In genomic region chr2:202238234-202239197, GRCh38 we compare ENCODE assay signal across 8 cellular contexts. TPM values are rescaled to one million over a fixed set of nuclear protein-coding genes. Genes with fewer than 3 reads are reported as not detected.
DNase-seq lines count a peak whose midpoint lies in the region; ATAC-seq and TF ChIP-seq lines count a peak whose summit lies in the region.

Gene SUMO1 (minus strand): TSS chr2:202238597. CDS start chr2:202238451, 146 bp downstream.

- peak within 1 kb of the TSS; percentile 86 for H3K4me2 ChIP-seq in BLaER1

- H3K4me3 ChIP-seq in BLaER1 (peak within 1 kb of the TSS; percentile 94), coronary artery (peak within 1 kb of the TSS; percentile 98)

- H3K4me1 Mint-ChIP-seq in activated CD4-positive, alpha-beta T cell treated with anti-CD3 and anti-CD28 coated beads, Interleukin-2, amount 10 ng/mL, durations not matched to agents 7 days and 5 days, result peaks cover 31% of the 10 kb centered on the region

- no peaks in the 10 kb centered on the region for H3K27me3 ChIP-seq in BLaER1
- H3K27me3 ChIP-seq in layer of hippocampus (ENCODE audit: control insufficient read depth, insufficient read depth, low read length), result no peaks in the 10 kb centered on the region

- no peaks in the 10 kb centered on the region for H3K27me3 Mint-ChIP-seq in activated CD4-positive, alpha-beta T cell treated with anti-CD3 and anti-CD28 coated beads, Interleukin-2, amount 10 ng/mL, durations not matched to agents 7 days and 5 days

- H3K4me3 Mint-ChIP-seq in activated CD4-positive, alpha-beta T cell treated with anti-CD3 and anti-CD28 coated beads, Interleukin-2, amount 10 ng/mL, durations not matched to agents 7 days and 5 days, result peak within 1 kb of the TSS; percentile 88

- H3K36me3 Mint-ChIP-seq in activated CD4-positive, alpha-beta T cell treated with anti-CD3 and anti-CD28 coated beads, Interleukin-2, amount 10 ng/mL, durations not matched to agents 7 days and 5 days (ENCODE audit: low read depth), result peaks cover 4% of the 10 kb centered on the region

- H3K27ac ChIP-seq in BLaER1 (peak within 1 kb of the TSS; percentile 89), coronary artery (peak within 1 kb of the TSS; percentile 93 to 97), layer of hippocampus (ENCODE audit: low read depth, low read length) (peak within 1 kb of the TSS; percentile 86)

- no peak for TF ChIP-seq CTCF in coronary artery (IDR thresholded peaks at IDR 0.05)

- DNase-seq in NCI-H526 treated with DMSO at 0.1 percent for 48 hours (lab: John Stamatoyannopoulos, UW), result peak; percentile 85
- peak; percentile 95 for DNase-seq in activated CD4-positive, alpha-beta T cell treated with anti-CD3 and anti-CD28 coated beads, Interleukin-2, amount 10 ng/mL, durations not matched to agents 7 days and 5 days
- DNase-seq in coronary artery (ENCODE audit: low spot score), result peak; percentile 89
- DNase-seq in stimulated activated CD4-positive, alpha-beta T cell treated with anti-CD3 and anti-CD28 coated beads, Interleukin-1b, Interleukin-23, amount 100 ng/mL, for 4 hours (ENCODE audit: low read depth in 2 of 2), result peak; percentile 78 to 79

- H3K36me3 ChIP-seq in BLaER1, result peaks cover 11% of the 10 kb centered on the region

- POLR2A ChIA-PET in activated CD4-positive, alpha-beta T cell treated with anti-CD3 and anti-CD28 coated beads, Interleukin-2, amount 10 ng/mL, durations not matched to agents 7 days and 5 days (lab: Charles Lee), result no interaction called here

- peak within 1 kb of the TSS; percentile 96 for H3K9ac ChIP-seq in BLaER1

- no peaks in the 10 kb centered on the region for H3K9me3 ChIP-seq in BLaER1

- H3K4me1 ChIP-seq in BLaER1, result peaks cover 39% of the 10 kb centered on the region

- H3K27ac Mint-ChIP-seq in activated CD4-positive, alpha-beta T cell treated with anti-CD3 and anti-CD28 coated beads, Interleukin-2, amount 10 ng/mL, durations not matched to agents 7 days and 5 days, result peak within 1 kb of the TSS; percentile 97

- CTCF ChIA-PET in activated CD4-positive, alpha-beta T cell treated with anti-CD3 and anti-CD28 coated beads, Interleukin-2, amount 10 ng/mL, durations not matched to agents 7 days and 5 days (lab: Charles Lee), result interaction anchor here (0.6 to 1.3 kb wide), 2 partner anchors 34 to 120 kb away, joined by 3 read pairs; no protein-coding TSS in a partner anchor

- peaks cover 5% of the 10 kb centered on the region for H3K9me3 Mint-ChIP-seq in activated CD4-positive, alpha-beta T cell treated with anti-CD3 and anti-CD28 coated beads, Interleukin-2, amount 10 ng/mL, durations not matched to agents 7 days and 5 days

- ATAC-seq in GM19328 (IDR thresholded peaks at IDR 0.05; ENCODE audit: unreplicated experiment) (peak; percentile 97), HG03469 (IDR thresholded peaks at IDR 0.05; ENCODE audit: unreplicated experiment) (peak; percentile 90)

- peaks cover 46% of the 10 kb centered on the region for H4K20me1 ChIP-seq in BLaER1

RNA-seq across cellular contexts. Expression of gene SUMO1, which starts in this region (rescaled TPM):
- total RNA-seq in activated CD4-positive, alpha-beta T cell treated with anti-CD3 and anti-CD28 coated beads, Interleukin-2, amount 10 ng/mL, durations not matched to agents 7 days and 5 days, result 100 to 1,000 TPM; 101 to 120 TPM

Comparison
In these comparisons a context has a peak if more than half of its experiments do, and no peak if none do; other contexts are left out.
1. Peak in every context shown above with its lines: DNase-seq, ATAC-seq, H3K4me3 ChIP-seq and H3K27ac ChIP-seq.